ENCODE assay signal across 1 cellular context in the genomic region with DNA sequence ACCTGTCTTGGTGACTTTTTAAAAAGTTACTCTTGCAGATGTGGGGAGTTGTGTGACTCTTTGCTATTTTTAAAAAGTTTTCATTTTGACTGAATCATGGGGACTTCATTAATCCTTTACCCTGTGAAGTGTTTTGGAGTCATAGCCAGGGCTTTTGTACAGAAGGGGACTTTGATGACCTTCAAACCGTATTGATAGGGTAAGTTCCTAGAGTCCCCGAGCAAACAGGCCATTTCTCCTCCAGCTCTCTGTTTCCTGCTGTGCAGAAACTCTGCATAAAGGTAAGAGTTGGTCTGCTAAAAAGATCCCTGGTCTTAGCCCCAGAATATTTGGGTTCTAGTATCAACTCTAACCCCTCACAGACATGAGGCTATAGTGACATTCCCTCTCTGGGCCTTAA.
TF ChIP-seq lines count a peak whose summit lies in the region.

No MANE protein-coding gene starts in this region.

TF ChIP-seq in WTC11, 78 proteins besides CTCF, POLR2A, EP300 and RAD21 (continued from another document):
- TF ChIP-seq, protein P1, sequence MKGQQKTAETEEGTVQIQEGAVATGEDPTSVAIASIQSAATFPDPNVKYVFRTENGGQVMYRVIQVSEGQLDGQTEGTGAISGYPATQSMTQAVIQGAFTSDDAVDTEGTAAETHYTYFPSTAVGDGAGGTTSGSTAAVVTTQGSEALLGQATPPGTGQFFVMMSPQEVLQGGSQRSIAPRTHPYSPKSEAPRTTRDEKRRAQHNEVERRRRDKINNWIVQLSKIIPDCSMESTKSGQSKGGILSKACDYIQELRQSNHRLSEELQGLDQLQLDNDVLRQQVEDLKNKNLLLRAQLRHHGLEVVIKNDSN (CRISPR knock-in tag; IDR thresholded peaks at IDR 0.05) = no peak
- TF ChIP-seq ZNF138 (CRISPR knock-in tag; conservative IDR thresholded peaks at IDR 0.05) (no peak), NR2C2 (CRISPR knock-in tag; IDR thresholded peaks at IDR 0.05) (no peak), RELA (CRISPR knock-in tag; IDR thresholded peaks at IDR 0.05; ENCODE audit: borderline replicate concordance) (no peak)
- TF ChIP-seq, protein P2, sequence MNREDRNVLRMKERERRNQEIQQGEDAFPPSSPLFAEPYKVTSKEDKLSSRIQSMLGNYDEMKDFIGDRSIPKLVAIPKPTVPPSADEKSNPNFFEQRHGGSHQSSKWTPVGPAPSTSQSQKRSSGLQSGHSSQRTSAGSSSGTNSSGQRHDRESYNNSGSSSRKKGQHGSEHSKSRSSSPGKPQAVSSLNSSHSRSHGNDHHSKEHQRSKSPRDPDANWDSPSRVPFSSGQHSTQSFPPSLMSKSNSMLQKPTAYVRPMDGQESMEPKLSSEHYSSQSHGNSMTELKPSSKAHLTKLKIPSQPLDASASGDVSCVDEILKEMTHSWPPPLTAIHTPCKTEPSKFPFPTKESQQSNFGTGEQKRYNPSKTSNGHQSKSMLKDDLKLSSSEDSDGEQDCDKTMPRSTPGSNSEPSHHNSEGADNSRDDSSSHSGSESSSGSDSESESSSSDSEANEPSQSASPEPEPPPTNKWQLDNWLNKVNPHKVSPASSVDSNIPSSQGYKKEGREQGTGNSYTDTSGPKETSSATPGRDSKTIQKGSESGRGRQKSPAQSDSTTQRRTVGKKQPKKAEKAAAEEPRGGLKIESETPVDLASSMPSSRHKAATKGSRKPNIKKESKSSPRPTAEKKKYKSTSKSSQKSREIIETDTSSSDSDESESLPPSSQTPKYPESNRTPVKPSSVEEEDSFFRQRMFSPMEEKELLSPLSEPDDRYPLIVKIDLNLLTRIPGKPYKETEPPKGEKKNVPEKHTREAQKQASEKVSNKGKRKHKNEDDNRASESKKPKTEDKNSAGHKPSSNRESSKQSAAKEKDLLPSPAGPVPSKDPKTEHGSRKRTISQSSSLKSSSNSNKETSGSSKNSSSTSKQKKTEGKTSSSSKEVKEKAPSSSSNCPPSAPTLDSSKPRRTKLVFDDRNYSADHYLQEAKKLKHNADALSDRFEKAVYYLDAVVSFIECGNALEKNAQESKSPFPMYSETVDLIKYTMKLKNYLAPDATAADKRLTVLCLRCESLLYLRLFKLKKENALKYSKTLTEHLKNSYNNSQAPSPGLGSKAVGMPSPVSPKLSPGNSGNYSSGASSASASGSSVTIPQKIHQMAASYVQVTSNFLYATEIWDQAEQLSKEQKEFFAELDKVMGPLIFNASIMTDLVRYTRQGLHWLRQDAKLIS (CRISPR knock-in tag; IDR thresholded peaks at IDR 0.05; ENCODE audit: borderline replicate concordance) = no peak
- TF ChIP-seq, protein P3, sequence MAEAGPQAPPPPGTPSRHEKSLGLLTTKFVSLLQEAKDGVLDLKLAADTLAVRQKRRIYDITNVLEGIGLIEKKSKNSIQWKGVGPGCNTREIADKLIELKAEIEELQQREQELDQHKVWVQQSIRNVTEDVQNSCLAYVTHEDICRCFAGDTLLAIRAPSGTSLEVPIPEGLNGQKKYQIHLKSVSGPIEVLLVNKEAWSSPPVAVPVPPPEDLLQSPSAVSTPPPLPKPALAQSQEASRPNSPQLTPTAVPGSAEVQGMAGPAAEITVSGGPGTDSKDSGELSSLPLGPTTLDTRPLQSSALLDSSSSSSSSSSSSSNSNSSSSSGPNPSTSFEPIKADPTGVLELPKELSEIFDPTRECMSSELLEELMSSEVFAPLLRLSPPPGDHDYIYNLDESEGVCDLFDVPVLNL (CRISPR knock-in tag; IDR thresholded peaks at IDR 0.05; ENCODE audit: borderline replicate concordance, low read depth) = no peak
- TF ChIP-seq, protein P4, sequence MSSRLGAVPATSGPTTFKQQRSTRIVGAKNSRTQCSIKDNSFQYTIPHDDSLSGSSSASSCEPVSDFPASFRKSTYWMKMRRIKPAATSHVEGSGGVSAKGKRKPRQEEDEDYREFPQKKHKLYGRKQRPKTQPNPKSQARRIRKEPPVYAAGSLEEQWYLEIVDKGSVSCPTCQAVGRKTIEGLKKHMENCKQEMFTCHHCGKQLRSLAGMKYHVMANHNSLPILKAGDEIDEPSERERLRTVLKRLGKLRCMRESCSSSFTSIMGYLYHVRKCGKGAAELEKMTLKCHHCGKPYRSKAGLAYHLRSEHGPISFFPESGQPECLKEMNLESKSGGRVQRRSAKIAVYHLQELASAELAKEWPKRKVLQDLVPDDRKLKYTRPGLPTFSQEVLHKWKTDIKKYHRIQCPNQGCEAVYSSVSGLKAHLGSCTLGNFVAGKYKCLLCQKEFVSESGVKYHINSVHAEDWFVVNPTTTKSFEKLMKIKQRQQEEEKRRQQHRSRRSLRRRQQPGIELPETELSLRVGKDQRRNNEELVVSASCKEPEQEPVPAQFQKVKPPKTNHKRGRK (CRISPR knock-in tag; IDR thresholded peaks at IDR 0.05; ENCODE audit: borderline replicate concordance) = no peak
